ENCODE assay signal across 21 cellular contexts in genomic region chr1:30654188-30654587, GRCh38.
"Had no signal": no experiment of that assay in that cellular context is flagged by ENCODE, and none has a peak within 500 bp of the region (broad histone marks: within the 10 kb centered on the region; RNA-seq: fewer than 3 reads in every experiment).

No MANE protein-coding gene starts in this region.

- H3K27ac ChIP-seq: left lung, sigmoid colon, thyroid gland had no signal

- DNase-seq: activated B cell treated with CpG ODN at 0.5 μM for 24 hours; activated CD4-positive, alpha-beta T cell treated with anti-CD3 and anti-CD28 coated beads for 36 hours; activated CD4-positive, alpha-beta T cell treated with anti-CD3 and anti-CD28 coated beads, Interleukin-2, amount 50 U/mL, for 48 hours; activated gamma-delta T cell treated with Interleukin-2 at 50 U/mL for 16 hours; amniotic stem cell; cortex of kidney; left lung; naive thymus-derived CD4-positive, alpha-beta T cell; sigmoid colon; stimulated activated CD4-positive, alpha-beta T cell treated with anti-CD3 and anti-CD28 coated beads, Interleukin-2, amount 100 ng/mL, for 48 hours; stimulated activated CD8-positive, alpha-beta memory T cell treated with anti-CD3 and anti-CD28 coated beads, Interleukin-4, amount 100 ng/mL, for 48 hours; stimulated activated naive CD4-positive, alpha-beta T cell treated with Interleukin-2 at 50 U/mL for 16 hours; substantia nigra; T1000; thyroid gland had no signal

- ATAC-seq: activated CD4-positive, alpha-beta T cell treated with anti-CD3 and anti-CD28 coated beads for 36 hours; left lung; naive thymus-derived CD4-positive, alpha-beta T cell had no signal

- H3K4me3 ChIP-seq: left lung, lung, sigmoid colon, smooth muscle cell, thyroid gland had no signal

- H3K9me3 ChIP-seq: left lung, sigmoid colon, thyroid gland had no signal

- H3K4me1 ChIP-seq: left lung, thyroid gland had no signal

- H3K4me1 Mint-ChIP-seq: activated B cell treated with CpG ODN at 0.5 μM for 24 hours, neural crest cell had no signal

- H3K36me3 ChIP-seq: left lung, sigmoid colon, thyroid gland had no signal

- H3K27me3 ChIP-seq: thyroid gland had no signal

- H3K9me3 Mint-ChIP-seq: activated B cell treated with CpG ODN at 0.5 μM for 24 hours; activated naive CD4-positive, alpha-beta T cell treated with anti-CD3 and anti-CD28 coated beads, Interleukin-2, amount 50 U/mL, for 24 hours; activated T-helper 1 cell treated with anti-CD3 and anti-CD28 coated beads, Interleukin-12 subunit alpha, Interleukin-12 subunit beta, Interleukin-2, Interleukin-4 antibody, amounts not matched to agents 30 ng/mL and 10 ng/mL and 1 ng/mL, durations not matched to agents 14 hours and 24 hours and 36 hours; neural crest cell; T-helper 1 cell treated with Interleukin-12 subunit alpha and Interleukin-12 subunit beta and Interleukin-4 antibody, amounts not matched to agents 30 μg/mL and 1 μg/mL, for 36 hours had no signal

- H3K4me3 Mint-ChIP-seq: activated B cell treated with CpG ODN at 0.5 μM for 24 hours; activated CD4-positive, alpha-beta T cell treated with anti-CD3 and anti-CD28 coated beads for 36 hours; activated naive CD4-positive, alpha-beta T cell treated with anti-CD3 and anti-CD28 coated beads, Interleukin-2, amount 50 U/mL, for 24 hours; activated T-helper 1 cell treated with anti-CD3 and anti-CD28 coated beads, Interleukin-12 subunit alpha, Interleukin-12 subunit beta, Interleukin-2, Interleukin-4 antibody, amounts not matched to agents 30 ng/mL and 10 ng/mL and 1 ng/mL, durations not matched to agents 14 hours and 24 hours and 36 hours; naive thymus-derived CD4-positive, alpha-beta T cell; neural crest cell; T-helper 1 cell treated with Interleukin-12 subunit alpha and Interleukin-12 subunit beta and Interleukin-4 antibody, amounts not matched to agents 30 μg/mL and 1 μg/mL, for 36 hours had no signal

- H3K36me3 Mint-ChIP-seq: activated naive CD4-positive, alpha-beta T cell treated with anti-CD3 and anti-CD28 coated beads, Interleukin-2, amount 50 U/mL, for 24 hours had no signal

- H3K27ac Mint-ChIP-seq: activated B cell treated with CpG ODN at 0.5 μM for 24 hours; activated CD4-positive, alpha-beta T cell treated with anti-CD3 and anti-CD28 coated beads for 36 hours; activated naive CD4-positive, alpha-beta T cell treated with anti-CD3 and anti-CD28 coated beads, Interleukin-2, amount 50 U/mL, for 24 hours; activated T-helper 1 cell treated with anti-CD3 and anti-CD28 coated beads, Interleukin-12 subunit alpha, Interleukin-12 subunit beta, Interleukin-2, Interleukin-4 antibody, amounts not matched to agents 30 ng/mL and 10 ng/mL and 1 ng/mL, durations not matched to agents 14 hours and 24 hours and 36 hours; T-helper 1 cell treated with Interleukin-12 subunit alpha and Interleukin-12 subunit beta and Interleukin-4 antibody, amounts not matched to agents 30 μg/mL and 1 μg/mL, for 36 hours had no signal
